ENCODE assay signal across 22 cellular contexts in genomic region chr16:88548131-88548874, GRCh38.
"Had no signal": no experiment of that assay in that cellular context is flagged by ENCODE, and none has a peak within 500 bp of the region (broad histone marks: within the 10 kb centered on the region; RNA-seq: fewer than 3 reads in every experiment).

No MANE protein-coding gene starts in this region.

- H3K27me3 ChIP-seq: pancreas had no signal

- DNase-seq: activated CD4-positive, alpha-beta T cell treated with anti-CD3 and anti-CD28 coated beads for 1 hour; activated CD4-positive, alpha-beta T cell treated with anti-CD3 and anti-CD28 coated beads, Interleukin-2, amount 50 U/mL, for 48 hours; activated CD8-positive, alpha-beta memory T cell treated with anti-CD3 and anti-CD28 coated beads, Interleukin-2, amount 10 ng/mL, durations not matched to agents 7 days and 5 days; activated effector memory CD4-positive, alpha-beta T cell treated with Interleukin-2 at 50 U/mL for 16 hours; activated naive CD4-positive, alpha-beta T cell treated with anti-CD3 and anti-CD28 coated beads, Interleukin-2, amount 50 U/mL, for 16 hours; activated T-cell treated with anti-CD3 and anti-CD28 coated beads, Interleukin-2, amount 50 U/mL, for 1 hour; dorsolateral prefrontal cortex; left colon; midbrain; stimulated activated naive B cell treated with anti-CD40 and anti-IgM and Interleukin-4, amounts not matched to agents 10 μg/mL and 1 μg/mL and 100 μg/mL, for 72 hours; substantia nigra; T1000 had no signal

- H3K36me3 Mint-ChIP-seq: neural progenitor cell had no signal

- H3K9me3 ChIP-seq: pancreas, vagina had no signal

- H3K27ac ChIP-seq: dorsolateral prefrontal cortex, neural progenitor cell, pancreas, tibial nerve, vagina, VCaP had no signal

- ATAC-seq: activated CD8-positive, alpha-beta memory T cell treated with anti-CD3 and anti-CD28 coated beads, Interleukin-2, amount 10 ng/mL, durations not matched to agents 7 days and 5 days; left colon; pancreas; stimulated activated naive B cell treated with anti-CD40 and anti-IgM and Interleukin-4, amounts not matched to agents 10 μg/mL and 1 μg/mL and 100 μg/mL, for 72 hours had no signal

- H3K4me2 ChIP-seq: neural progenitor cell had no signal

- H3K4me3 Mint-ChIP-seq: activated CD8-positive, alpha-beta memory T cell treated with anti-CD3 and anti-CD28 coated beads, Interleukin-2, amount 10 ng/mL, durations not matched to agents 7 days and 5 days; stimulated activated naive B cell treated with anti-CD40 and anti-IgM and Interleukin-4, amounts not matched to agents 10 μg/mL and 1 μg/mL and 100 μg/mL, for 72 hours had no signal

- H3K4me3 ChIP-seq: dorsolateral prefrontal cortex, lung, neural progenitor cell, pancreas, tibial nerve, vagina had no signal

- H2AFZ ChIP-seq: neural progenitor cell had no signal

- FAIRE-seq: astrocyte, bronchial epithelial cell, endometrium, islet of Langerhans, pancreas had no signal

- H3K9ac ChIP-seq: neural progenitor cell had no signal

- H3K27ac Mint-ChIP-seq: activated CD8-positive, alpha-beta memory T cell treated with anti-CD3 and anti-CD28 coated beads, Interleukin-2, amount 10 ng/mL, durations not matched to agents 7 days and 5 days; neural progenitor cell; stimulated activated naive B cell treated with anti-CD40 and anti-IgM and Interleukin-4, amounts not matched to agents 10 μg/mL and 1 μg/mL and 100 μg/mL, for 72 hours had no signal

- H3K4me1 ChIP-seq: pancreas, vagina had no signal

- H3K36me3 ChIP-seq: neural progenitor cell, pancreas, tibial nerve, vagina had no signal
